In genomic region chr17:38853292-38854219, GRCh38 we compare ENCODE assay signal across 1 cellular context.
TF ChIP-seq lines count a peak whose summit lies in the region.

TSS of gene RPL23 (minus strand) at chr17:38853721. CDS start at chr17:38853710, 11 bp downstream.

TF ChIP-seq in HepG2, 621 proteins besides CTCF, POLR2A, EP300 and RAD21 (continued from another document and continues in another):
- TF ChIP-seq ZNF609 (CRISPR knock-in tag; IDR thresholded peaks at IDR 0.05; ENCODE audit: borderline replicate concordance) (peak; percentile 71), ELF3 (CRISPR knock-in tag; IDR thresholded peaks at IDR 0.05) (peak; percentile 98), ZSCAN25 (CRISPR knock-in tag; IDR thresholded peaks at IDR 0.05) (peak; percentile 90), FIP1L1 (IDR thresholded peaks at IDR 0.05; ENCODE audit: borderline replicate concordance, insufficient read depth, low read depth, low read length) (no peak), SMAD1 (CRISPR knock-in tag; IDR thresholded peaks at IDR 0.05; ENCODE audit: borderline replicate concordance, low read depth) (peak; percentile 97; the same call in 1 of the 2 replicates), TEF (CRISPR knock-in tag; IDR thresholded peaks at IDR 0.05) (peak; percentile 82; the same call in 1 of the 2 replicates), ZSCAN22 (CRISPR knock-in tag; IDR thresholded peaks at IDR 0.05) (peak; percentile 91), NFIC (IDR thresholded peaks at IDR 0.05; ENCODE audit: low read length) (peak; percentile 79; the same call in 1 of the 2 replicates), ASH2L (IDR thresholded peaks at IDR 0.05; ENCODE audit: insufficient read length, low read depth, low read length) (peak; percentile 99), ZHX1 (CRISPR knock-in tag; IDR thresholded peaks at IDR 0.05; ENCODE audit: low read depth) (peak; percentile 93; the same call in 1 of the 2 replicates), ZNF382 (CRISPR knock-in tag; IDR thresholded peaks at IDR 0.05; ENCODE audit: borderline replicate concordance) (no peak), EZH2 (conservative IDR thresholded peaks at IDR 0.05; ENCODE audit: low read depth, low read length) (no peak), ZBTB20 (CRISPR knock-in tag; IDR thresholded peaks at IDR 0.05; ENCODE audit: borderline replicate concordance, low read depth) (0 out of 2 replicates have a peak, but pooled peaks have one; percentile 29), GABPB1 (CRISPR knock-in tag; IDR thresholded peaks at IDR 0.05) (peak; percentile 94), RORA (CRISPR knock-in tag; IDR thresholded peaks at IDR 0.05) (0 out of 2 replicates have a peak, but pooled peaks have one; percentile 5), ZNF619 (CRISPR knock-in tag; IDR thresholded peaks at IDR 0.05) (peak; percentile 96), ZNF101 (CRISPR knock-in tag; IDR thresholded peaks at IDR 0.05; ENCODE audit: borderline replicate concordance, low read depth) (0 out of 2 replicates have a peak, but pooled peaks have one; percentile 83), ISL2 (CRISPR knock-in tag; IDR thresholded peaks at IDR 0.05) (peak; percentile 85), TRIM24 (CRISPR knock-in tag; IDR thresholded peaks at IDR 0.05) (no peak), RFXAP (CRISPR knock-in tag; IDR thresholded peaks at IDR 0.05; ENCODE audit: borderline replicate concordance) (peak; percentile 86), PBX3 (CRISPR knock-in tag; IDR thresholded peaks at IDR 0.05; ENCODE audit: borderline replicate concordance) (peak; percentile 88; the same call in 1 of the 2 replicates), ZEB1 (IDR thresholded peaks at IDR 0.05; ENCODE audit: insufficient replicate concordance, low read depth) (peak; percentile 83), HNF4A (CRISPR knock-in tag; IDR thresholded peaks at IDR 0.05) (peak; percentile 62), NFE2 (CRISPR knock-in tag; IDR thresholded peaks at IDR 0.05) (0 out of 2 replicates have a peak, but pooled peaks have one; percentile 7), ZNF770 (CRISPR knock-in tag; IDR thresholded peaks at IDR 0.05) (peak; percentile 64), CHD4 (IDR thresholded peaks at IDR 0.05; ENCODE audit: borderline replicate concordance, low read length) (peak; percentile 21; the same call in 1 of the 2 replicates), KLF11 (CRISPR knock-in tag; IDR thresholded peaks at IDR 0.05) (peak; percentile 82; the same call in 1 of the 2 replicates), TP53 (CRISPR knock-in tag; conservative IDR thresholded peaks at IDR 0.05) (0 out of 2 replicates have a peak, but pooled peaks have one; percentile 63), ZNF282 (IDR thresholded peaks at IDR 0.05; ENCODE audit: partially characterized antibody) (no peak), SATB2 (CRISPR knock-in tag; IDR thresholded peaks at IDR 0.05) (peak; percentile 64; the same call in 1 of the 2 replicates), NCOA2 (CRISPR knock-in tag; IDR thresholded peaks at IDR 0.05) (peak; percentile 69), ZNF788 (CRISPR knock-in tag; IDR thresholded peaks at IDR 0.05; ENCODE audit: borderline replicate concordance) (peak; percentile 90; the same call in 1 of the 2 replicates), TAF15 (IDR thresholded peaks at IDR 0.05; ENCODE audit: low read depth, low read length, poor library complexity, severe bottlenecking) (no peak), ZNF580 (CRISPR knock-in tag; IDR thresholded peaks at IDR 0.05; ENCODE audit: borderline replicate concordance, low read depth) (peak; percentile 98), ZNF10 (CRISPR knock-in tag; IDR thresholded peaks at IDR 0.05; ENCODE audit: borderline replicate concordance, low read depth) (no peak), FOXP4 (CRISPR knock-in tag; IDR thresholded peaks at IDR 0.05) (peak; percentile 83), GRHL1 (CRISPR knock-in tag; conservative IDR thresholded peaks at IDR 0.05) (no peak; the same call in 1 of the 2 replicates), RFXANK (CRISPR knock-in tag; IDR thresholded peaks at IDR 0.05) (no peak), SIN3B (IDR thresholded peaks at IDR 0.05; ENCODE audit: low read length) (peak; percentile 75; the same call in 1 of the 2 replicates), NFYC (CRISPR knock-in tag; IDR thresholded peaks at IDR 0.05) (peak; percentile 60), NR3C1 (CRISPR knock-in tag; IDR thresholded peaks at IDR 0.05) (no peak), ZNF430 (CRISPR knock-in tag; IDR thresholded peaks at IDR 0.05) (peak; percentile 84), SALL1 (CRISPR knock-in tag; IDR thresholded peaks at IDR 0.05) (peak; percentile 96), TBL1XR1 (IDR thresholded peaks at IDR 0.05; ENCODE audit: borderline replicate concordance, low read length, partially characterized antibody) (peak; percentile 36), ZNF607 (CRISPR knock-in tag; IDR thresholded peaks at IDR 0.05; ENCODE audit: borderline replicate concordance) (peak; percentile 97), CHD2 (IDR thresholded peaks at IDR 0.05; ENCODE audit: low read depth, low read length) (peak; percentile 97), TFAP4 (IDR thresholded peaks at IDR 0.05; ENCODE audit: borderline replicate concordance, low read depth) (no peak)
